ENCODE assay signal across 1 cellular context in genomic region chr15:65354835-65355172, GRCh38.
TF ChIP-seq lines count a peak whose summit lies in the region.

No MANE protein-coding gene starts in this region.

TF ChIP-seq in A549, 52 proteins besides CTCF, POLR2A, EP300 and RAD21 (continued from another document):
- TF ChIP-seq MAX (IDR thresholded peaks at IDR 0.05) (no peak), SREBF2 (IDR thresholded peaks at IDR 0.05) (no peak), MYC (IDR thresholded peaks at IDR 0.05; ENCODE audit: borderline replicate concordance, low read length) (no peak), ZSCAN20 (CRISPR knock-in tag; IDR thresholded peaks at IDR 0.05) (no peak)
